Comparison of ENCODE assay signal across 9 cellular contexts in genomic region chr18:79496978-79497637, GRCh38.
DNase-seq lines count a peak whose midpoint lies in the region; ATAC-seq, FAIRE-seq and TF ChIP-seq lines count a peak whose summit lies in the region.
"Had no signal": no experiment of that assay in that cellular context is flagged by ENCODE, and none has a peak within 500 bp of the region (broad histone marks: within the 10 kb centered on the region; RNA-seq: fewer than 3 reads in every experiment).

No MANE protein-coding gene starts in this region.

- ATAC-seq in HG02642 (IDR thresholded peaks at IDR 0.05; ENCODE audit: poor library complexity, unreplicated experiment) (peak; percentile 46), lower lobe of right lung (peak in 1 of 2 donors; percentile 56), GM21576 (IDR thresholded peaks at IDR 0.05; ENCODE audit: unreplicated experiment) (no peak)

- H3K36me3 Mint-ChIP-seq in astrocyte (ENCODE audit: low read depth, unreplicated experiment) = peaks cover 5% of the 10 kb centered on the region
- H3K36me3 Mint-ChIP-seq in MCF 10A (ENCODE audit: insufficient read depth, unreplicated experiment) = peaks cover 6% of the 10 kb centered on the region

- H2AFZ ChIP-seq in astrocyte (ENCODE audit: low read depth, low read length) = no peak overlapping the region

- no peaks in the 10 kb centered on the region for H3K79me2 ChIP-seq in astrocyte (ENCODE audit: insufficient read depth, low read length)

- H3K36me3 ChIP-seq in BLaER1 treated with 17β-estradiol and CSF1 and Interleukin-3, amounts not matched to agents 10 nM and 100 nM = peaks cover 5 to 31% (median 22%) of the 10 kb centered on the region in 11 experiments; a peak in 18 of 22 replicates
- H3K36me3 ChIP-seq in astrocyte (ENCODE audit: insufficient read depth, low read length) (no peaks in the 10 kb centered on the region), lower lobe of right lung (peaks cover 11% of the 10 kb centered on the region)

- peaks cover 19% of the 10 kb centered on the region for H3K9me3 Mint-ChIP-seq in astrocyte (ENCODE audit: unreplicated experiment)
- peaks cover 22% of the 10 kb centered on the region for H3K9me3 Mint-ChIP-seq in MCF 10A (ENCODE audit: unreplicated experiment)

- H3K27ac Mint-ChIP-seq in astrocyte (ENCODE audit: unreplicated experiment) = no peak overlapping the region
- H3K27ac Mint-ChIP-seq in MCF 10A (ENCODE audit: low read depth, unreplicated experiment) = no peak overlapping the region

- peak overlapping the region in 8 of 10 experiments; percentile 36 to 63 (median 46); a peak in 15 of 20 replicates for H3K4me3 ChIP-seq in BLaER1 treated with 17β-estradiol and CSF1 and Interleukin-3, amounts not matched to agents 10 nM and 100 nM
- H3K4me3 ChIP-seq in astrocyte (ENCODE audit: insufficient read depth, low read depth, low read length) (no peak overlapping the region), lower lobe of right lung (no peak overlapping the region)

- in situ Hi-C loops in KBM-7 (cut with MboI; ENCODE audit: low pct_unique_long_range_greater_than_20kb, low sequenced_read_pairs) = no loop called here

- peak overlapping the region in 9 of 11 experiments; percentile 68 to 90 (median 82); a peak in 18 of 22 replicates for H3K27ac ChIP-seq in BLaER1 treated with 17β-estradiol and CSF1 and Interleukin-3, amounts not matched to agents 10 nM and 100 nM
- H3K27ac ChIP-seq in astrocyte (ENCODE audit: low read depth, low read length) = no peak overlapping the region
- no peak overlapping the region for H3K27ac ChIP-seq in lower lobe of right lung

- H3K27me3 Mint-ChIP-seq in astrocyte (ENCODE audit: low read depth, unreplicated experiment) = peaks cover 2% of the 10 kb centered on the region
- H3K27me3 Mint-ChIP-seq in MCF 10A (ENCODE audit: insufficient read depth, unreplicated experiment) = no peaks in the 10 kb centered on the region

- intact Hi-C loops in lower lobe of right lung (cut with DNase I) = no loop called here
- intact Hi-C loops in MCF 10A (cut with micrococcal nuclease) = no loop called here

- H3K4me3 Mint-ChIP-seq in astrocyte (ENCODE audit: unreplicated experiment) (peak overlapping the region; percentile 23), MCF 10A (ENCODE audit: unreplicated experiment) (no peak overlapping the region)

- H3K4me1 Mint-ChIP-seq in astrocyte (ENCODE audit: low read depth, unreplicated experiment) (peaks cover 13% of the 10 kb centered on the region), MCF 10A (ENCODE audit: insufficient read depth, unreplicated experiment) (no peaks in the 10 kb centered on the region)

- peaks cover 28 to 42% (median 37%) of the 10 kb centered on the region in 11 experiments for H3K9me3 ChIP-seq in BLaER1 treated with 17β-estradiol and CSF1 and Interleukin-3, amounts not matched to agents 10 nM and 100 nM (replicated peaks in 1 of 11)
- H3K9me3 ChIP-seq in astrocyte (ENCODE audit: insufficient read depth, low read depth, low read length) = peaks cover 9% of the 10 kb centered on the region
- peaks cover 8% of the 10 kb centered on the region for H3K9me3 ChIP-seq in lower lobe of right lung

- FAIRE-seq in astrocyte (lab: Jason Lieb, UNC) = no peak
- FAIRE-seq: endometrium had no signal

- CTCF ChIA-PET in MCF 10A (lab: Yijun Ruan, JAX) = interaction anchor here (0.6 to 1.0 kb wide), 2 partner anchors 18 to 1414 kb away, joined by 3 read pairs; no protein-coding TSS in a partner anchor

- TF ChIP-seq CTCF in astrocyte (IDR thresholded peaks at IDR 0.05; ENCODE audit: insufficient read depth, low read depth, low read length) (no peak), lower lobe of right lung (IDR thresholded peaks at IDR 0.05) (no peak), MCF 10A (IDR thresholded peaks at IDR 0.05; ENCODE audit: unreplicated experiment) (no peak)

- peak overlapping the region; percentile 81 to 99 (median 92) for H3K4me2 ChIP-seq in BLaER1 treated with 17β-estradiol and CSF1 and Interleukin-3, amounts not matched to agents 10 nM and 100 nM
- H3K4me2 ChIP-seq in astrocyte (ENCODE audit: low read length) = no peak overlapping the region

- H3K4me1 ChIP-seq in BLaER1 treated with 17β-estradiol and CSF1 and Interleukin-3, amounts not matched to agents 10 nM and 100 nM = peaks cover 35 to 58% (median 50%) of the 10 kb centered on the region in 10 experiments
- peaks cover 6% of the 10 kb centered on the region for H3K4me1 ChIP-seq in astrocyte (ENCODE audit: insufficient read depth, low read length)
- H3K4me1 ChIP-seq in lower lobe of right lung = peaks cover 10% of the 10 kb centered on the region

- POLR2A ChIA-PET in MCF 10A (lab: Yijun Ruan, JAX) = no interaction called here

- H4K20me1 ChIP-seq in BLaER1 treated with 17β-estradiol and CSF1 and Interleukin-3, amounts not matched to agents 10 nM and 100 nM = peaks cover 0 to 4% (median 0%) of the 10 kb centered on the region in 11 experiments; a peak in 3 of 22 replicates
- H4K20me1 ChIP-seq in astrocyte (ENCODE audit: insufficient read depth, low read length) = no peaks in the 10 kb centered on the region

- H3K9ac ChIP-seq in BLaER1 treated with 17β-estradiol and CSF1 and Interleukin-3, amounts not matched to agents 10 nM and 100 nM = peak overlapping the region in 9 of 11 experiments; percentile 55 to 79 (median 73); a peak in 17 of 22 replicates
- no peak overlapping the region for H3K9ac ChIP-seq in astrocyte (ENCODE audit: low read length)

- peaks cover 0 to 11% (median 0%) of the 10 kb centered on the region in 11 experiments; a peak in 2 of 22 replicates for H3K27me3 ChIP-seq in BLaER1 treated with 17β-estradiol and CSF1 and Interleukin-3, amounts not matched to agents 10 nM and 100 nM
- peaks cover 3% of the 10 kb centered on the region for H3K27me3 ChIP-seq in astrocyte (ENCODE audit: insufficient read depth, low read length)
- no peaks in the 10 kb centered on the region for H3K27me3 ChIP-seq in lower lobe of right lung (ENCODE audit: low read depth)

- BruUV-seq in MCF 10A (replicated peaks; lab: Mats Ljungman, UMichigan) = no TSS peak

- DNase-seq in astrocyte (ENCODE audit: low read depth) (peak; percentile 25), lower lobe of right lung (peak; percentile 38), KBM-7 (no peak), MCF 10A (ENCODE audit: unreplicated experiment) (no peak), NOMO-1 treated with dmso at 0.1 percent for 144 hours (lab: John Stamatoyannopoulos, UW; ENCODE audit: unreplicated experiment) (no peak)

Comparison
In these comparisons a context has a peak if more than half of its experiments do, and no peak if none do; other contexts are left out.
1. H3K27ac ChIP-seq: peak in BLaER1 treated with 17β-estradiol and CSF1 and Interleukin-3, amounts not matched to agents 10 nM and 100 nM (9 of 11); none in astrocyte (single experiment) and lower lobe of right lung (single experiment).
2. H3K4me3 ChIP-seq: peak in BLaER1 treated with 17β-estradiol and CSF1 and Interleukin-3, amounts not matched to agents 10 nM and 100 nM (8 of 10); none in astrocyte (single experiment) and lower lobe of right lung (single experiment).
3. DNase-seq: peak in astrocyte (single experiment) and lower lobe of right lung (single experiment); none in KBM-7 (single experiment), MCF 10A (single experiment) and NOMO-1 treated with dmso at 0.1 percent for 144 hours (single experiment).